In the genomic region with DNA sequence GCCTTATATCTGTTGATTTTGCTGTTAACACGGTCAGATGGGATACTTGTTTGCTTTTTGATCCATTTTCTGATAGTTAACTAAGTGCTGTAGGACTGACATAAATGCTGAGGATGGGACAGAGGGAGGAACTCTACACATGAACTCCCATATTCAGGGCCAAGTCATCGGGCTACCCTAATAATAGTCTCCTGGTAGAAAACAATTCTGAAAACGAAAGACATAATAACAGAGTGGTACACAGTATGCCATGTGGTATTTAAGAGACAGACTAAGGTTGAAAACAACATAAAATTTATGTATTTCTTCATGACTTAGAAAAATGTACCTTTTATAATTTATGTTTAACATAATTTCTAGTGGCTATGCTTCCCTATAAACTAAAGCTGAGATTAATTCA, we compare ENCODE assay signal across 1 cellular context.
TF ChIP-seq lines count a peak whose summit lies in the region.

No MANE protein-coding gene starts in this region.

TF ChIP-seq in GM23338, 12 proteins besides CTCF, POLR2A, EP300 and RAD21:
- TF ChIP-seq ZNF114 (CRISPR knock-in tag; IDR thresholded peaks at IDR 0.05): no peak
- no peak for TF ChIP-seq EZH2 (IDR thresholded peaks at IDR 0.05; ENCODE audit: low read depth, unreplicated experiment)
- no peak for TF ChIP-seq STAT1 (IDR thresholded peaks at IDR 0.05; ENCODE audit: unreplicated experiment)
- TF ChIP-seq NANOG (IDR thresholded peaks at IDR 0.05; ENCODE audit: borderline replicate concordance): no peak
- no peak for TF ChIP-seq JUNB (IDR thresholded peaks at IDR 0.05; ENCODE audit: unreplicated experiment)
- TF ChIP-seq, protein P1, sequence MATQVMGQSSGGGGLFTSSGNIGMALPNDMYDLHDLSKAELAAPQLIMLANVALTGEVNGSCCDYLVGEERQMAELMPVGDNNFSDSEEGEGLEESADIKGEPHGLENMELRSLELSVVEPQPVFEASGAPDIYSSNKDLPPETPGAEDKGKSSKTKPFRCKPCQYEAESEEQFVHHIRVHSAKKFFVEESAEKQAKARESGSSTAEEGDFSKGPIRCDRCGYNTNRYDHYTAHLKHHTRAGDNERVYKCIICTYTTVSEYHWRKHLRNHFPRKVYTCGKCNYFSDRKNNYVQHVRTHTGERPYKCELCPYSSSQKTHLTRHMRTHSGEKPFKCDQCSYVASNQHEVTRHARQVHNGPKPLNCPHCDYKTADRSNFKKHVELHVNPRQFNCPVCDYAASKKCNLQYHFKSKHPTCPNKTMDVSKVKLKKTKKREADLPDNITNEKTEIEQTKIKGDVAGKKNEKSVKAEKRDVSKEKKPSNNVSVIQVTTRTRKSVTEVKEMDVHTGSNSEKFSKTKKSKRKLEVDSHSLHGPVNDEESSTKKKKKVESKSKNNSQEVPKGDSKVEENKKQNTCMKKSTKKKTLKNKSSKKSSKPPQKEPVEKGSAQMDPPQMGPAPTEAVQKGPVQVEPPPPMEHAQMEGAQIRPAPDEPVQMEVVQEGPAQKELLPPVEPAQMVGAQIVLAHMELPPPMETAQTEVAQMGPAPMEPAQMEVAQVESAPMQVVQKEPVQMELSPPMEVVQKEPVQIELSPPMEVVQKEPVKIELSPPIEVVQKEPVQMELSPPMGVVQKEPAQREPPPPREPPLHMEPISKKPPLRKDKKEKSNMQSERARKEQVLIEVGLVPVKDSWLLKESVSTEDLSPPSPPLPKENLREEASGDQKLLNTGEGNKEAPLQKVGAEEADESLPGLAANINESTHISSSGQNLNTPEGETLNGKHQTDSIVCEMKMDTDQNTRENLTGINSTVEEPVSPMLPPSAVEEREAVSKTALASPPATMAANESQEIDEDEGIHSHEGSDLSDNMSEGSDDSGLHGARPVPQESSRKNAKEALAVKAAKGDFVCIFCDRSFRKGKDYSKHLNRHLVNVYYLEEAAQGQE (IDR thresholded peaks at IDR 0.05; ENCODE audit: unreplicated experiment): no peak
- no peak for TF ChIP-seq CREB1 (CRISPR knock-in tag; IDR thresholded peaks at IDR 0.05; ENCODE audit: low read depth)
- TF ChIP-seq, protein P2, sequence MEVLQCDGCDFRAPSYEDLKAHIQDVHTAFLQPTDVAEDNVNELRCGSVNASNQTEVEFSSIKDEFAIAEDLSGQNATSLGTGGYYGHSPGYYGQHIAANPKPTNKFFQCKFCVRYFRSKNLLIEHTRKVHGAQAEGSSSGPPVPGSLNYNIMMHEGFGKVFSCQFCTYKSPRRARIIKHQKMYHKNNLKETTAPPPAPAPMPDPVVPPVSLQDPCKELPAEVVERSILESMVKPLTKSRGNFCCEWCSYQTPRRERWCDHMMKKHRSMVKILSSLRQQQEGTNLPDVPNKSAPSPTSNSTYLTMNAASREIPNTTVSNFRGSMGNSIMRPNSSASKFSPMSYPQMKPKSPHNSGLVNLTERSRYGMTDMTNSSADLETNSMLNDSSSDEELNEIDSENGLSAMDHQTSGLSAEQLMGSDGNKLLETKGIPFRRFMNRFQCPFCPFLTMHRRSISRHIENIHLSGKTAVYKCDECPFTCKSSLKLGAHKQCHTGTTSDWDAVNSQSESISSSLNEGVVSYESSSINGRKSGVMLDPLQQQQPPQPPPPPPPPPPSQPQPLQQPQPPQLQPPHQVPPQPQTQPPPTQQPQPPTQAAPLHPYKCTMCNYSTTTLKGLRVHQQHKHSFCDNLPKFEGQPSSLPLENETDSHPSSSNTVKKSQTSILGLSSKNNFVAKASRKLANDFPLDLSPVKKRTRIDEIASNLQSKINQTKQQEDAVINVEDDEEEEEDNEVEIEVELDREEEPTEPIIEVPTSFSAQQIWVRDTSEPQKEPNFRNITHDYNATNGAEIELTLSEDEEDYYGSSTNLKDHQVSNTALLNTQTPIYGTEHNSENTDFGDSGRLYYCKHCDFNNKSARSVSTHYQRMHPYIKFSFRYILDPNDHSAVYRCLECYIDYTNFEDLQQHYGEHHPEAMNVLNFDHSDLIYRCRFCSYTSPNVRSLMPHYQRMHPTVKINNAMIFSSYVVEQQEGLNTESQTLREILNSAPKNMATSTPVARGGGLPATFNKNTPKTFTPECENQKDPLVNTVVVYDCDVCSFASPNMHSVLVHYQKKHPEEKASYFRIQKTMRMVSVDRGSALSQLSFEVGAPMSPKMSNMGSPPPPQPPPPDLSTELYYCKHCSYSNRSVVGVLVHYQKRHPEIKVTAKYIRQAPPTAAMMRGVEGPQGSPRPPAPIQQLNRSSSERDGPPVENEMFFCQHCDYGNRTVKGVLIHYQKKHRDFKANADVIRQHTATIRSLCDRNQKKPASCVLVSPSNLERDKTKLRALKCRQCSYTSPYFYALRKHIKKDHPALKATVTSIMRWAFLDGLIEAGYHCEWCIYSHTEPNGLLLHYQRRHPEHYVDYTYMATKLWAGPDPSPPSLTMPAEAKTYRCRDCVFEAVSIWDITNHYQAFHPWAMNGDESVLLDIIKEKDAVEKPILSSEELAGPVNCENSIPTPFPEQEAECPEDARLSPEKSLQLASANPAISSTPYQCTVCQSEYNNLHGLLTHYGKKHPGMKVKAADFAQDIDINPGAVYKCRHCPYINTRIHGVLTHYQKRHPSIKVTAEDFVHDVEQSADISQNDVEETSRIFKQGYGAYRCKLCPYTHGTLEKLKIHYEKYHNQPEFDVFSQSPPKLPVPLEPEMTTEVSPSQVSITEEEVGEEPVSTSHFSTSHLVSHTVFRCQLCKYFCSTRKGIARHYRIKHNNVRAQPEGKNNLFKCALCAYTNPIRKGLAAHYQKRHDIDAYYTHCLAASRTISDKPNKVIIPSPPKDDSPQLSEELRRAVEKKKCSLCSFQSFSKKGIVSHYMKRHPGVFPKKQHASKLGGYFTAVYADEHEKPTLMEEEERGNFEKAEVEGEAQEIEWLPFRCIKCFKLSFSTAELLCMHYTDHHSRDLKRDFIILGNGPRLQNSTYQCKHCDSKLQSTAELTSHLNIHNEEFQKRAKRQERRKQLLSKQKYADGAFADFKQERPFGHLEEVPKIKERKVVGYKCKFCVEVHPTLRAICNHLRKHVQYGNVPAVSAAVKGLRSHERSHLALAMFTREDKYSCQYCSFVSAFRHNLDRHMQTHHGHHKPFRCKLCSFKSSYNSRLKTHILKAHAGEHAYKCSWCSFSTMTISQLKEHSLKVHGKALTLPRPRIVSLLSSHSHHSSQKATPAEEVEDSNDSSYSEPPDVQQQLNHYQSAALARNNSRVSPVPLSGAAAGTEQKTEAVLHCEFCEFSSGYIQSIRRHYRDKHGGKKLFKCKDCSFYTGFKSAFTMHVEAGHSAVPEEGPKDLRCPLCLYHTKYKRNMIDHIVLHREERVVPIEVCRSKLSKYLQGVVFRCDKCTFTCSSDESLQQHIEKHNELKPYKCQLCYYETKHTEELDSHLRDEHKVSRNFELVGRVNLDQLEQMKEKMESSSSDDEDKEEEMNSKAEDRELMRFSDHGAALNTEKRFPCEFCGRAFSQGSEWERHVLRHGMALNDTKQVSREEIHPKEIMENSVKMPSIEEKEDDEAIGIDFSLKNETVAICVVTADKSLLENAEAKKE (CRISPR knock-in tag; IDR thresholded peaks at IDR 0.05): no peak
- TF ChIP-seq, protein P3, sequence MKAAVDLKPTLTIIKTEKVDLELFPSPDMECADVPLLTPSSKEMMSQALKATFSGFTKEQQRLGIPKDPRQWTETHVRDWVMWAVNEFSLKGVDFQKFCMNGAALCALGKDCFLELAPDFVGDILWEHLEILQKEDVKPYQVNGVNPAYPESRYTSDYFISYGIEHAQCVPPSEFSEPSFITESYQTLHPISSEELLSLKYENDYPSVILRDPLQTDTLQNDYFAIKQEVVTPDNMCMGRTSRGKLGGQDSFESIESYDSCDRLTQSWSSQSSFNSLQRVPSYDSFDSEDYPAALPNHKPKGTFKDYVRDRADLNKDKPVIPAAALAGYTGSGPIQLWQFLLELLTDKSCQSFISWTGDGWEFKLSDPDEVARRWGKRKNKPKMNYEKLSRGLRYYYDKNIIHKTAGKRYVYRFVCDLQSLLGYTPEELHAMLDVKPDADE (IDR thresholded peaks at IDR 0.05): no peak
- no peak for TF ChIP-seq EZH2phosphoT487 (IDR thresholded peaks at IDR 0.05; ENCODE audit: unreplicated experiment)
- no peak for TF ChIP-seq POLR2AphosphoS5 (IDR thresholded peaks at IDR 0.05; ENCODE audit: low read depth)
- TF ChIP-seq ZNF331 (CRISPR knock-in tag; IDR thresholded peaks at IDR 0.05; ENCODE audit: low read depth): no peak
